ENCODE assay signal across 32 cellular contexts in the genomic region with DNA sequence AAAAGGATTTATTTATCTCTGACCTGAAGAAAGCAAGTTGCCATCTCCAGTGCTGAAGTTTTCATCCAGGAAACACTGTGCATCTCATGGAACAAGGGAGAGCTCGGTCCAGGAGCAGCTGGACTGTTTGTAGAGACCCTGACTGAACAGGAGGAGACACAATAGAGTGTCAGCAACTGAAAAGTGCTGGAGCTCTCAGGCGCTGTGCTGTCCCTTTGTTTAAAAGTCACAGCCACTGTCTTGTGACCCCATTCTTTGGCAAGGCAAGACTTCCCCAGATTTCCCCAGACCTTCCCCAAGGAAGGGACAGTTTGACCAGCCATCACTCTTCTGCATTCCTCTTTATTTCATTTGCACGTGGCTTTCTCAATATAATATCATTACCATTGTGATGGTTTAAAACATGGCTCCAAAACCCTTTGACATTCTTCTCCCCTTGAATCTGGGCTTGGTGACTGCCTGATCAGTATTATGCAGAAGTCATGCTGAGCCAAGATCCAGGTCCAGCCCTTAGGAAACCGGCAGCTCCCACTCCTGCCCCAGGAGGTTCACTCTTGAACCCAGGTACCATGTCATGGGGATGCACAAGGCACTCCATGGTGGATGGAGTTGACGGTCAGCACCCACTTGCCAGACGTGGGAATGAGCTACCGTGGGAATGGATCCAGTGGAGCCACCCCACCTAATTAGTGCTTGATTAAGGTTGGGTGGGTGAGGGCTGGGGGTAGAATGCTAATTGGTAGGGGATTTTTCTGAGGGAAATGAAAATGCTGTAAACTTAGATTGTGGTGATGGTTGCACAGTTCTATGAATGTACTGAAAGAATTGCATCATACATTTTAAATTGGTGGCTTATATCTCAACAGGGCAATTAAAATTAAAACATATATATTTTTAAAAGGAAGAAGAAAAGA.
"Had no signal": no experiment of that assay in that cellular context is flagged by ENCODE, and none has a peak within 500 bp of the region (broad histone marks: within the 10 kb centered on the region; RNA-seq: fewer than 3 reads in every experiment).

No MANE protein-coding gene starts in this region.

- ATAC-seq: activated CD4-positive, alpha-beta T cell treated with anti-CD3 and anti-CD28 coated beads for 36 hours; activated CD4-positive, CD25-positive, alpha-beta regulatory T cell treated with anti-CD3 and anti-CD28 coated beads, Interleukin-2, amount 50 U/mL, for 24 hours; activated CD8-positive, alpha-beta memory T cell treated with anti-CD3 and anti-CD28 coated beads, Interleukin-2, amount 10 ng/mL, durations not matched to agents 7 days and 5 days; activated T-cell treated with anti-CD3 and anti-CD28 coated beads, Interleukin-2, amount 50 U/mL, for 72 hours; activated T-helper 17 cell treated with anti-CD3 and anti-CD28 coated beads, Interleukin-2, amount 50 U/mL, for 72 hours; Right ventricle myocardium inferior had no signal

- H3K36me3 ChIP-seq: ascending aorta, cardiac muscle cell had no signal

- H2AFZ ChIP-seq: PC-9 had no signal

- H3K4me2 ChIP-seq: PC-9 had no signal

- DNase-seq: activated CD4-positive, alpha-beta memory T cell treated with anti-CD3 and anti-CD28 coated beads, Interleukin-2, amount 10 ng/mL, durations not matched to agents 7 days and 5 days; activated CD4-positive, alpha-beta T cell treated with anti-CD3 and anti-CD28 coated beads for 36 hours; activated CD4-positive, alpha-beta T cell treated with anti-CD3 and anti-CD28 coated beads, Interleukin-2, amount 50 U/mL, for 1 hour; activated CD8-positive, alpha-beta memory T cell treated with anti-CD3 and anti-CD28 coated beads for 24 hours; activated CD8-positive, alpha-beta memory T cell treated with anti-CD3 and anti-CD28 coated beads, Interleukin-2, amount 10 ng/mL, durations not matched to agents 7 days and 5 days; activated CD8-positive, alpha-beta memory T cell treated with anti-CD3 and anti-CD28 coated beads, Interleukin-2, amount 50 U/mL, for 48 hours; activated effector memory CD4-positive, alpha-beta T cell treated with anti-CD3 and anti-CD28 coated beads, Interleukin-2, amount 50 U/mL, for 16 hours; activated naive CD4-positive, alpha-beta T cell; activated naive CD4-positive, alpha-beta T cell treated with anti-CD3 and anti-CD28 coated beads, Interleukin-2, amount 50 U/mL, for 16 hours; activated naive CD8-positive, alpha-beta T cell treated with anti-CD3 and anti-CD28 coated beads for 36 hours; activated T-cell treated with anti-CD3 and anti-CD28 coated beads, Interleukin-2, amount 50 U/mL, for 1 hour; activated T-cell treated with anti-CD3 and anti-CD28 coated beads, Interleukin-2, amount 50 U/mL, for 72 hours; amniotic stem cell; NCI-H1048; NCI-H1105 treated with DMSO at 0.1 percent for 48 hours; NCI-H1436; NCI-H1694 treated with DMSO at 0.1 percent for 48 hours; NCI-H2029; NCI-H345; NCI-H524 treated with DMSO at 0.1 percent for 48 hours; PC-9; SIG-M5; SW 1271; T1000 had no signal

- H3K4me1 ChIP-seq: ascending aorta had no signal

- H3K4me3 ChIP-seq: ascending aorta, cardiac muscle cell, PC-9 had no signal

- FAIRE-seq: RCC 7860, TTC549 had no signal

- H3K9me3 ChIP-seq: ascending aorta had no signal

- H3K27me3 ChIP-seq: ascending aorta, cardiac muscle cell had no signal

- H3K27ac ChIP-seq: ascending aorta, cardiac muscle cell, PC-9, RWPE1 had no signal
